In genomic region chr7:157719705-157720655, GRCh38 we compare ENCODE assay signal across 1 cellular context.
TF ChIP-seq lines count a peak whose summit lies in the region.

No MANE protein-coding gene starts in this region.

TF ChIP-seq in K562, 482 proteins besides CTCF, POLR2A, EP300 and RAD21 (continued from another document):
- TF ChIP-seq HMBOX1 (IDR thresholded peaks at IDR 0.05) (no peak), NR2C1 (IDR thresholded peaks at IDR 0.05) (no peak), NR2C1 (tag; IDR thresholded peaks at IDR 0.05) (no peak), C11orf30 (IDR thresholded peaks at IDR 0.05; ENCODE audit: low read depth) (peak; percentile 29; the same call in 1 of the 2 replicates), CC2D1A (IDR thresholded peaks at IDR 0.05) (no peak), KLF10 (CRISPR knock-in tag; IDR thresholded peaks at IDR 0.05) (no peak), NONO (IDR thresholded peaks at IDR 0.05; ENCODE audit: low read depth in 2 of 2, low read length in 1 of 2) (no peak), ZNF282 (CRISPR knock-in tag; IDR thresholded peaks at IDR 0.05) (no peak), MAFG (tag; conservative IDR thresholded peaks at IDR 0.05) (peak; percentile 47; the same call in 1 of the 2 replicates), ZNF263 (CRISPR knock-in tag; IDR thresholded peaks at IDR 0.05; ENCODE audit: borderline replicate concordance) (no peak)
